34 cellular contexts compared by ENCODE assay signal in the genomic region with DNA sequence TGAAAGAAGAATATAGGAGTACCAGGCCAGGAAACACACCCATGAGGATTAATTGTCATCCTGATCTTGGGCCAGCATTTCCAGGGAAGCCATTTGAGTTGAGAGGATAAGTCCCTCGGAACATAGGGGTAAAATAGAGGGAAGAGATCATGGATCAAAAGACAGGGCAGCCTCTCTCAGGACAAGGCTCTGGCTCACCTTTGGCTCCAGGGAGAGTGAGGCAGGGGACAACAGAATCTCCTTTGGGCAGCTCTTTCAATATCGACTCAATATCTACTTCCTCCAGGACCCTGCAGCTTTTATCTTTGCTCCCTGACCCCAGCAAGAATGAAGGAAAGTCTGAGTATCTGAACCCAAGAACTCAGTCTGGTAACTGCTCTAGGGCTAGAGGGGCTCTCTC.
"Had no signal": no experiment of that assay in that cellular context is flagged by ENCODE, and none has a peak within 500 bp of the region (broad histone marks: within the 10 kb centered on the region; RNA-seq: fewer than 3 reads in every experiment).

A gene with protein sequence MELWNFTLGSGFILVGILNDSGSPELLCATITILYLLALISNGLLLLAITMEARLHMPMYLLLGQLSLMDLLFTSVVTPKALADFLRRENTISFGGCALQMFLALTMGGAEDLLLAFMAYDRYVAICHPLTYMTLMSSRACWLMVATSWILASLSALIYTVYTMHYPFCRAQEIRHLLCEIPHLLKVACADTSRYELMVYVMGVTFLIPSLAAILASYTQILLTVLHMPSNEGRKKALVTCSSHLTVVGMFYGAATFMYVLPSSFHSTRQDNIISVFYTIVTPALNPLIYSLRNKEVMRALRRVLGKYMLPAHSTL (plus strand): TSS at position 301 of the 400 bp plus-strand sequence. CDS start 2,018 bp downstream, outside the sequence.

- DNase-seq: Karpas-422, Kasumi-1, MG63, MM.1S, MV-4-11, NCI-H1048, NCI-H1092, NCI-H1092 treated with DMSO at 0.1 percent for 48 hours, NCI-H1105, NCI-H1105 treated with DMSO at 0.1 percent for 48 hours, NCI-H1417, NCI-H1417 treated with DMSO at 0.1 percent for 48 hours, NCI-H1436, NCI-H1436 treated with DMSO at 0.1 percent for 48 hours, NCI-H146, NCI-H1694, NCI-H1694 treated with DMSO at 0.1 percent for 48 hours, NCI-H187, NCI-H187 treated with DMSO at 0.1 percent for 48 hours, NCI-H1930, NCI-H2029, NCI-H2029 treated with DMSO at 0.1 percent for 48 hours, NCI-H2081, NCI-H2081 treated with DMSO at 0.1 percent for 48 hours, NCI-H2107, NCI-H2171, NCI-H2171 treated with DMSO at 0.1 percent for 48 hours, NCI-H2227 treated with DMSO at 0.1 percent for 48 hours, NCI-H226, NCI-H345, NCI-H446, NCI-H446 treated with DMSO at 0.1 percent for 48 hours, NCI-H510A, NCI-H510A treated with DMSO at 0.1 percent for 48 hours had no signal
